1 cellular context compared by ENCODE assay signal in the genomic region with DNA sequence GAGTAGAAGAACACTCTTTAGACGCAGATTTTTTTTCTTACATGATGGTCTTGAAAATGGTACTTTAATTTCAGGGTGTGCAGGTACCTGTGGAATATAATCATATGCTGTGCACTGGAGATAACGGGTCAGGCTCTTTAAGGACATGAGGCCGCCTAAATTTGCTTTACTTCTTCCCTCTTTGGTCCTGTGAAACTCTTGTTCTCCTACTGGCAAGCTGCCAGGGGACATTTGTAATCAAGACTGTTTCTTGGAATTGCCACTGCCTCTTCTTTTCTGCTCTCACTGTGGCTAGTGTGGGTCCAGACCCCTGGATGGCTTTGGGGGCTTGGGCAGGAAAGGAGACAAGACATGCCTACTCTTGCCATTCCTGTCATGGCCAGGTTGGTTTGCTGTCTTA.
TF ChIP-seq lines count a peak whose summit lies in the region.

No MANE protein-coding gene starts in this region.

TF ChIP-seq in HEK293, 187 proteins besides CTCF, POLR2A, EP300 and RAD21 (continued from another document):
- TF ChIP-seq, protein P1, sequence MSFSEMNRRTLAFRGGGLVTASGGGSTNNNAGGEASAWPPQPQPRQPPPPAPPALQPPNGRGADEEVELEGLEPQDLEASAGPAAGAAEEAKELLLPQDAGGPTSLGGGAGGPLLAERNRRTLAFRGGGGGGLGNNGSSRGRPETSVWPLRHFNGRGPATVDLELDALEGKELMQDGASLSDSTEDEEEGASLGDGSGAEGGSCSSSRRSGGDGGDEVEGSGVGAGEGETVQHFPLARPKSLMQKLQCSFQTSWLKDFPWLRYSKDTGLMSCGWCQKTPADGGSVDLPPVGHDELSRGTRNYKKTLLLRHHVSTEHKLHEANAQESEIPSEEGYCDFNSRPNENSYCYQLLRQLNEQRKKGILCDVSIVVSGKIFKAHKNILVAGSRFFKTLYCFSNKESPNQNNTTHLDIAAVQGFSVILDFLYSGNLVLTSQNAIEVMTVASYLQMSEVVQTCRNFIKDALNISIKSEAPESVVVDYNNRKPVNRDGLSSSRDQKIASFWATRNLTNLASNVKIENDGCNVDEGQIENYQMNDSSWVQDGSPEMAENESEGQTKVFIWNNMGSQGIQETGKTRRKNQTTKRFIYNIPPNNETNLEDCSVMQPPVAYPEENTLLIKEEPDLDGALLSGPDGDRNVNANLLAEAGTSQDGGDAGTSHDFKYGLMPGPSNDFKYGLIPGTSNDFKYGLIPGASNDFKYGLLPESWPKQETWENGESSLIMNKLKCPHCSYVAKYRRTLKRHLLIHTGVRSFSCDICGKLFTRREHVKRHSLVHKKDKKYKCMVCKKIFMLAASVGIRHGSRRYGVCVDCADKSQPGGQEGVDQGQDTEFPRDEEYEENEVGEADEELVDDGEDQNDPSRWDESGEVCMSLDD (tag by site-specific recombination; IDR thresholded peaks at IDR 0.05), result no peak
- TF ChIP-seq ZNF571 (tag by site-specific recombination; IDR thresholded peaks at IDR 0.05) (0 out of 2 replicates have a peak, but pooled peaks have one; percentile 36), SCRT2 (tag by site-specific recombination; IDR thresholded peaks at IDR 0.05) (0 out of 2 replicates have a peak, but pooled peaks have one; percentile 24), HOXC10 (CRISPR knock-in tag; IDR thresholded peaks at IDR 0.05) (no peak)
- TF ChIP-seq, protein P2, sequence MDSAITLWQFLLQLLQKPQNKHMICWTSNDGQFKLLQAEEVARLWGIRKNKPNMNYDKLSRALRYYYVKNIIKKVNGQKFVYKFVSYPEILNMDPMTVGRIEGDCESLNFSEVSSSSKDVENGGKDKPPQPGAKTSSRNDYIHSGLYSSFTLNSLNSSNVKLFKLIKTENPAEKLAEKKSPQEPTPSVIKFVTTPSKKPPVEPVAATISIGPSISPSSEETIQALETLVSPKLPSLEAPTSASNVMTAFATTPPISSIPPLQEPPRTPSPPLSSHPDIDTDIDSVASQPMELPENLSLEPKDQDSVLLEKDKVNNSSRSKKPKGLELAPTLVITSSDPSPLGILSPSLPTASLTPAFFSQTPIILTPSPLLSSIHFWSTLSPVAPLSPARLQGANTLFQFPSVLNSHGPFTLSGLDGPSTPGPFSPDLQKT (IDR thresholded peaks at IDR 0.05; ENCODE audit: borderline replicate concordance, low read depth, low read length), result no peak
- TF ChIP-seq, protein P3, sequence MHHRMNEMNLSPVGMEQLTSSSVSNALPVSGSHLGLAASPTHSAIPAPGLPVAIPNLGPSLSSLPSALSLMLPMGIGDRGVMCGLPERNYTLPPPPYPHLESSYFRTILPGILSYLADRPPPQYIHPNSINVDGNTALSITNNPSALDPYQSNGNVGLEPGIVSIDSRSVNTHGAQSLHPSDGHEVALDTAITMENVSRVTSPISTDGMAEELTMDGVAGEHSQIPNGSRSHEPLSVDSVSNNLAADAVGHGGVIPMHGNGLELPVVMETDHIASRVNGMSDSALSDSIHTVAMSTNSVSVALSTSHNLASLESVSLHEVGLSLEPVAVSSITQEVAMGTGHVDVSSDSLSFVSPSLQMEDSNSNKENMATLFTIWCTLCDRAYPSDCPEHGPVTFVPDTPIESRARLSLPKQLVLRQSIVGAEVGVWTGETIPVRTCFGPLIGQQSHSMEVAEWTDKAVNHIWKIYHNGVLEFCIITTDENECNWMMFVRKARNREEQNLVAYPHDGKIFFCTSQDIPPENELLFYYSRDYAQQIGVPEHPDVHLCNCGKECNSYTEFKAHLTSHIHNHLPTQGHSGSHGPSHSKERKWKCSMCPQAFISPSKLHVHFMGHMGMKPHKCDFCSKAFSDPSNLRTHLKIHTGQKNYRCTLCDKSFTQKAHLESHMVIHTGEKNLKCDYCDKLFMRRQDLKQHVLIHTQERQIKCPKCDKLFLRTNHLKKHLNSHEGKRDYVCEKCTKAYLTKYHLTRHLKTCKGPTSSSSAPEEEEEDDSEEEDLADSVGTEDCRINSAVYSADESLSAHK (tag by site-specific recombination; IDR thresholded peaks at IDR 0.05), result peak; percentile 56
